Comparison of ENCODE assay signal across 17 cellular contexts in genomic region chr17:65546579-65546978, GRCh38. TPM values are rescaled to one million over a fixed set of nuclear protein-coding genes. Genes with fewer than 3 reads are reported as not detected.
DNase-seq lines count a peak whose midpoint lies in the region; ATAC-seq and TF ChIP-seq lines count a peak whose summit lies in the region.
"Had no signal": no experiment of that assay in that cellular context is flagged by ENCODE, and none has a peak within 500 bp of the region (broad histone marks: within the 10 kb centered on the region; RNA-seq: fewer than 3 reads in every experiment).

No MANE protein-coding gene starts in this region.

- H3K4me3 Mint-ChIP-seq in GM23338 (no peak overlapping the region), WTC11 (no peak overlapping the region)
- H3K4me3 Mint-ChIP-seq in stimulated activated memory B cell treated with anti-CD40 and anti-IgM and Interleukin-4, amounts not matched to agents 10 μg/mL and 1 μg/mL and 100 μg/mL, for 72 hours: no peak overlapping the region
- H3K4me3 Mint-ChIP-seq in CD8-positive, alpha-beta T cell: no peak overlapping the region

- TF ChIP-seq CTCF in GM23338 (conservative IDR thresholded peaks at IDR 0.05; ENCODE audit: low read depth in 2 of 2) (no peak), WTC11 (IDR thresholded peaks at IDR 0.05) (no peak)
- no peak for TF ChIP-seq CTCF in CD8-positive, alpha-beta T cell (IDR thresholded peaks at IDR 0.05)

- H3K9ac ChIP-seq in skeletal muscle tissue (ENCODE audit: low read depth in 1 of 3, low read length in 3 of 3): peak overlapping the region in 2 of 3 donors; percentile 24 to 58
- H3K9ac ChIP-seq: SK-N-SH had no signal

- POLR2A ChIA-PET in WTC11 (lab: Charles Lee): no interaction called here
- POLR2A ChIA-PET in CD8-positive, alpha-beta T cell (lab: Charles Lee): no interaction called here

- H3K4me3 ChIP-seq in GM23338 (no peak overlapping the region), skeletal muscle tissue (ENCODE audit: low read length in 3 of 3) (peak overlapping the region in 1 of 3 donors; percentile 50)
- no peak overlapping the region for H3K4me3 ChIP-seq in CD8-positive, alpha-beta T cell (ENCODE audit: low read depth, low read length)
- H3K4me3 ChIP-seq: breast epithelium, tibial nerve had no signal

- peaks cover 7% of the 10 kb centered on the region for H3K27me3 Mint-ChIP-seq in GM23338 (ENCODE audit: insufficient read depth, low read depth, poor library complexity)
- H3K27me3 Mint-ChIP-seq in WTC11 (ENCODE audit: low read depth): no peaks in the 10 kb centered on the region
- H3K27me3 Mint-ChIP-seq in stimulated activated memory B cell treated with anti-CD40 and anti-IgM and Interleukin-4, amounts not matched to agents 10 μg/mL and 1 μg/mL and 100 μg/mL, for 72 hours: no peaks in the 10 kb centered on the region
- no peaks in the 10 kb centered on the region for H3K27me3 Mint-ChIP-seq in CD8-positive, alpha-beta T cell (ENCODE audit: low read depth)

- ATAC-seq in GM23338 (no peak), WTC11 (no peak), left lobe of liver (peak; percentile 16)
- no peak for ATAC-seq in stimulated activated memory B cell treated with anti-CD40 and anti-IgM and Interleukin-4, amounts not matched to agents 10 μg/mL and 1 μg/mL and 100 μg/mL, for 72 hours
- no peak for ATAC-seq in CD8-positive, alpha-beta T cell
- ATAC-seq: foreskin keratinocyte had no signal

- H2AFZ ChIP-seq in GM23338: no peak overlapping the region

- no peaks in the 10 kb centered on the region; the same call in 1 of the 2 replicates for H3K9me2 ChIP-seq in GM23338 (ENCODE audit: insufficient read depth)
- H3K9me2 ChIP-seq: SK-N-SH had no signal

- no peak for DNase-seq in GM23338 (ENCODE audit: low spot score)
- DNase-seq in WTC11 (ENCODE audit: low spot score): no peak
- DNase-seq in left lobe of liver (ENCODE audit: low spot score): no peak
- DNase-seq in retina: no peak
- no peak for DNase-seq in CD8-positive, alpha-beta T cell
- DNase-seq: activated gamma-delta T cell, BE2C, DMS53, foreskin keratinocyte, NCI-H2029, NCI-H526, SK-N-SH, WERI-Rb-1 had no signal

- H3K79me2 ChIP-seq in GM23338 (replicated peaks; ENCODE audit: insufficient read depth): peaks cover 25% of the 10 kb centered on the region

- CTCF ChIA-PET in WTC11 (lab: Charles Lee): no interaction called here
- CTCF ChIA-PET in CD8-positive, alpha-beta T cell (lab: Charles Lee): interaction anchor here (1.4 kb wide), 1 partner anchor 9 kb away, joined by 4 read pairs; no protein-coding TSS in a partner anchor

- H3K36me3 Mint-ChIP-seq in GM23338 (ENCODE audit: low read depth) (peaks cover 82% of the 10 kb centered on the region), WTC11 (peaks cover 46% of the 10 kb centered on the region)
- H3K36me3 Mint-ChIP-seq in stimulated activated memory B cell treated with anti-CD40 and anti-IgM and Interleukin-4, amounts not matched to agents 10 μg/mL and 1 μg/mL and 100 μg/mL, for 72 hours: peaks cover 4% of the 10 kb centered on the region
- H3K36me3 Mint-ChIP-seq in CD8-positive, alpha-beta T cell: peaks cover 69% of the 10 kb centered on the region

- peaks cover 41% of the 10 kb centered on the region for H4K20me1 ChIP-seq in GM23338 (replicated peaks; ENCODE audit: insufficient read depth)

- no peaks in the 10 kb centered on the region for H3F3A ChIP-seq in GM23338 (replicated peaks; ENCODE audit: low read depth)

- intact Hi-C loops in CD8-positive, alpha-beta T cell (cut with DNase I, micrococcal nuclease): loop anchor here in 1 of 2 experiments (10.0 kb wide), 1 partner anchor 58 kb away; no protein-coding TSS in a partner anchor

- H3K27ac Mint-ChIP-seq in GM23338 (peak overlapping the region; percentile 38; the same call in 1 of the 2 replicates), WTC11 (peak overlapping the region; percentile 54; the same call in 1 of the 2 replicates)
- H3K27ac Mint-ChIP-seq in stimulated activated memory B cell treated with anti-CD40 and anti-IgM and Interleukin-4, amounts not matched to agents 10 μg/mL and 1 μg/mL and 100 μg/mL, for 72 hours: no peak overlapping the region
- H3K27ac Mint-ChIP-seq in CD8-positive, alpha-beta T cell: no peak overlapping the region

- H3K27ac ChIP-seq in GM23338 (ENCODE audit: low read depth): no peak overlapping the region
- H3K27ac ChIP-seq in skeletal muscle tissue (ENCODE audit: low read depth, low read length): peak overlapping the region; percentile 95
- H3K27ac ChIP-seq in CD8-positive, alpha-beta T cell (ENCODE audit: low read depth, low read length): no peak overlapping the region
- H3K27ac ChIP-seq: foreskin keratinocyte, WERI-Rb-1 had no signal

- H3K9me3 ChIP-seq in skeletal muscle tissue (ENCODE audit: control insufficient read depth in 3 of 3, low read length in 3 of 3): no peaks in the 10 kb centered on the region
- H3K9me3 ChIP-seq in CD8-positive, alpha-beta T cell (ENCODE audit: low read length): no peaks in the 10 kb centered on the region
- H3K9me3 ChIP-seq: BE2C, breast epithelium, SK-N-SH, tibial nerve had no signal

- H3K4me1 Mint-ChIP-seq in GM23338 (peaks cover 57% of the 10 kb centered on the region), WTC11 (peaks cover 67% of the 10 kb centered on the region)
- H3K4me1 Mint-ChIP-seq in stimulated activated memory B cell treated with anti-CD40 and anti-IgM and Interleukin-4, amounts not matched to agents 10 μg/mL and 1 μg/mL and 100 μg/mL, for 72 hours: no peaks in the 10 kb centered on the region
- H3K4me1 Mint-ChIP-seq in CD8-positive, alpha-beta T cell (ENCODE audit: low read depth): peaks cover 46% of the 10 kb centered on the region

- peaks cover 15% of the 10 kb centered on the region for H3K36me3 ChIP-seq in GM23338 (ENCODE audit: insufficient read depth)
- peaks cover 3 to 9% (median 7%) of the 10 kb centered on the region in 3 donors for H3K36me3 ChIP-seq in skeletal muscle tissue (ENCODE audit: control insufficient read depth in 3 of 3, insufficient read depth in 3 of 3, low read length in 3 of 3)
- H3K36me3 ChIP-seq in CD8-positive, alpha-beta T cell (ENCODE audit: insufficient read depth, low read length): peaks cover 8% of the 10 kb centered on the region
- H3K36me3 ChIP-seq: BE2C, breast epithelium had no signal

- H3K27me3 ChIP-seq in GM23338 (ENCODE audit: insufficient read depth) (no peaks in the 10 kb centered on the region), skeletal muscle tissue (ENCODE audit: control insufficient read depth in 3 of 3, insufficient read depth in 3 of 3, low read length in 3 of 3) (no peaks in the 10 kb centered on the region)
- H3K27me3 ChIP-seq in CD8-positive, alpha-beta T cell (ENCODE audit: insufficient read depth, low read length): no peaks in the 10 kb centered on the region
- H3K27me3 ChIP-seq: BE2C, breast epithelium, foreskin keratinocyte, tibial nerve had no signal

- no peaks in the 10 kb centered on the region for H3K9me3 Mint-ChIP-seq in GM23338
- no peaks in the 10 kb centered on the region; the same call in 1 of the 2 replicates for H3K9me3 Mint-ChIP-seq in WTC11
- H3K9me3 Mint-ChIP-seq in stimulated activated memory B cell treated with anti-CD40 and anti-IgM and Interleukin-4, amounts not matched to agents 10 μg/mL and 1 μg/mL and 100 μg/mL, for 72 hours: no peaks in the 10 kb centered on the region
- no peaks in the 10 kb centered on the region for H3K9me3 Mint-ChIP-seq in CD8-positive, alpha-beta T cell

- no peak overlapping the region; the same call in 1 of the 2 replicates for H3K4me2 ChIP-seq in GM23338
- H3K4me2 ChIP-seq: SK-N-SH had no signal

- H3K4me1 ChIP-seq in GM23338 (ENCODE audit: insufficient read depth) (peaks cover 24% of the 10 kb centered on the region), skeletal muscle tissue (ENCODE audit: control insufficient read depth in 3 of 3, insufficient read depth in 3 of 3, low read length in 3 of 3) (peaks cover 55 to 92% (median 89%) of the 10 kb centered on the region in 3 donors)
- peaks cover 17% of the 10 kb centered on the region for H3K4me1 ChIP-seq in CD8-positive, alpha-beta T cell (ENCODE audit: insufficient read depth, low read length)
- H3K4me1 ChIP-seq: BE2C, breast epithelium, foreskin keratinocyte had no signal

TF ChIP-seq in GM23338, 12 proteins besides CTCF, POLR2A, EP300 and RAD21 (continues in another document):
- no peak for TF ChIP-seq JUNB (IDR thresholded peaks at IDR 0.05; ENCODE audit: unreplicated experiment)

TF ChIP-seq in WTC11, 78 proteins besides CTCF, POLR2A, EP300 and RAD21 (continues in another document):
- TF ChIP-seq ZNF219 (CRISPR knock-in tag; IDR thresholded peaks at IDR 0.05; ENCODE audit: borderline replicate concordance): no peak
- TF ChIP-seq RELA (CRISPR knock-in tag; IDR thresholded peaks at IDR 0.05; ENCODE audit: borderline replicate concordance): no peak
- no peak for TF ChIP-seq STAT6 (CRISPR knock-in tag; conservative IDR thresholded peaks at IDR 0.05; ENCODE audit: low read depth)
- no peak for TF ChIP-seq SMAD4 (CRISPR knock-in tag; IDR thresholded peaks at IDR 0.05)

RNA-seq across cellular contexts. Expression of gene AXIN2, which starts 14.9 kb away (rescaled TPM):
- 28.2 and 32.7 TPM in 2 replicates for total RNA-seq in GM23338 (2014; rRNA removed; shearing (Covaris generic))
- polyA plus RNA-seq in GM23338 (2016; fragmentation: Nextera tagmentation; extraction: Ambion mirVana): 8.0 and 9.4 TPM in 2 replicates
- 35.0 to 37.3 TPM (median 37.0 TPM) in 3 replicates for total RNA-seq in WTC11 (2021)
- total RNA-seq in left lobe of liver: 3.6 TPM
- 19.8 TPM for total RNA-seq in skeletal muscle tissue
- total RNA-seq in CD8-positive, alpha-beta T cell: 10 to 100 TPM; 15.8 to 20.9 TPM

Comparison
In these comparisons a context has a peak if more than half of its experiments do, and no peak if none do; other contexts are left out.
1. H3K27ac Mint-ChIP-seq: peak in GM23338 (single experiment) and WTC11 (single experiment); none in stimulated activated memory B cell treated with anti-CD40 and anti-IgM and Interleukin-4, amounts not matched to agents 10 μg/mL and 1 μg/mL and 100 μg/mL, for 72 hours (single experiment) and CD8-positive, alpha-beta T cell (single experiment).